In the genomic region with DNA sequence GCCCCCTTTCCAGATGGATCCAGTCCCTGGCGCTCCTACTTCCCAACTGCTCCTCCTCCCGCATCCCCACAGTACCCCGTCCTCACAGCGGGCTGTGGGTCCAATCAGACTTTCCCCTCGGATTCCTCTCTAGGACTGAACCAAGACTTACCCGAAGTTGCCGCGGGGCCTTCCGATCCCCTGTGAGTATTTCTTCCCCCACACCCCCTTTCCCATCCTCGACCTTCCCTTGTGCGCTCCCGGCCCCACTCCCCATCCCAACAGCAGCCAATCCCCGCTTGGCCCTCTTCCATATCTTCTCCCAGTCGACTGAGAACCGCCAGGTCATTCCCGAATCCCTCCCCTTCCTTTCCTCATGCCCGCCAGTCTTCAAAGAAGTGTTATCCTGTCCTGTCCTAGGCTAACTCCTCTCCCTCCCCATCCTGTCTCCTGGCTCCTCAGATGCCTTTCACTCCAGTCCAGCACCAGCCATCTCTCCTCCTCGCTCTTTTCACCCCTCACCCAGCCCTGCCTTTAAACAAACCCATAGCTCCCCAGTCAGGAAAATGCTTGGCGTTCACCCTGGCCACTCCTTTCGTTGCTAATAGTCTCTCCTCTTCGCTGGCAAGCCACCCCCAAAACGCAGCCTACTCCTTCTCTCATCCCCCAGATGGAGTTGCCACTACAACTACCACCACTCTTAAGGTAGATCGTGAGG, we compare ENCODE assay signal across 9 cellular contexts. TPM values are rescaled to one million over a fixed set of nuclear protein-coding genes. Genes with fewer than 3 reads are reported as not detected.
DNase-seq lines count a peak whose midpoint lies in the region; ATAC-seq, FAIRE-seq and TF ChIP-seq lines count a peak whose summit lies in the region.
"Had no signal": no experiment of that assay in that cellular context is flagged by ENCODE, and none has a peak within 500 bp of the region (broad histone marks: within the 10 kb centered on the region; RNA-seq: fewer than 3 reads in every experiment).

No MANE protein-coding gene starts in this region.

- peak overlapping the region; percentile 95 for H3K27ac Mint-ChIP-seq in activated T-cell treated with anti-CD3 and anti-CD28 coated beads, Interleukin-2, amount 50 U/mL, for 72 hours

- peaks cover 54% of the 10 kb centered on the region for H3K79me2 ChIP-seq in PC-9 (ENCODE audit: low read depth)

- CTCF ChIA-PET in PC-9 (lab: Charles Lee): interaction anchor here (0.7 kb wide), 1 partner anchor 717 kb away, joined by 3 read pairs; no protein-coding TSS in a partner anchor

- BruUV-seq in PC-9 (replicated peaks; lab: Mats Ljungman, UMichigan): no TSS peak

- H3K27me3 Mint-ChIP-seq in activated T-cell treated with anti-CD3 and anti-CD28 coated beads, Interleukin-2, amount 50 U/mL, for 72 hours (ENCODE audit: low read depth): no peaks in the 10 kb centered on the region

- FAIRE-seq in urothelium cell line (lab: Jason Lieb, UNC): no peak
- FAIRE-seq: islet of Langerhans had no signal

- ATAC-seq in activated T-cell treated with anti-CD3 and anti-CD28 coated beads, Interleukin-2, amount 50 U/mL, for 72 hours (replicated peaks in 1 of 2): no peak

- H3K36me3 ChIP-seq in PC-9 (ENCODE audit: low read depth): peaks cover 13% of the 10 kb centered on the region; the same call in 1 of the 2 replicates

- H3K4me1 ChIP-seq in PC-9 (replicated peaks; ENCODE audit: insufficient read depth): peaks cover 30% of the 10 kb centered on the region

- no peak for TF ChIP-seq CTCF in PC-9 (conservative IDR thresholded peaks at IDR 0.05)
- TF ChIP-seq CTCF in dorsolateral prefrontal cortex (IDR thresholded peaks at IDR 0.05 in 54 of 56, conservative IDR thresholded peaks at IDR 0.05 in 2 of 56; ENCODE audit: low read depth in 1 of 56, partially characterized antibody in 56 of 56): no peak

- DNase-seq in activated T-cell treated with anti-CD3 and anti-CD28 coated beads, Interleukin-2, amount 50 U/mL, for 72 hours: peak; percentile 11 to 12
- no peak for DNase-seq in activated T-cell treated with anti-CD3 and anti-CD28 coated beads, Interleukin-2, amount 50 U/mL, for 1 hour
- no peak for DNase-seq in PC-9
- peak in 1 of 10 donors; percentile 25 for DNase-seq in dorsolateral prefrontal cortex
- peak; percentile 19 for DNase-seq in medulla oblongata (ENCODE audit: extremely low spot score)
- DNase-seq in urothelium cell line (ENCODE audit: low spot score): peak; percentile 27
- no peak for DNase-seq in inferior parietal cortex (ENCODE audit: extremely low spot score)
- DNase-seq in hippocampal formation (lab: John Stamatoyannopoulos, UW): no peak

- POLR2A ChIA-PET in PC-9 (lab: Charles Lee; ENCODE audit: unreplicated experiment): interaction anchor here (0.6 kb wide), 3 partner anchors 28 to 1057 kb away, joined by 3 to 11 read pairs (median 3); no protein-coding TSS in a partner anchor

- H3K4me3 ChIP-seq in PC-9 (peak overlapping the region; percentile 65), dorsolateral prefrontal cortex (peak overlapping the region; percentile 63 to 98 (median 88))

- peaks cover 17% of the 10 kb centered on the region for H3F3A ChIP-seq in PC-9 (ENCODE audit: insufficient read depth, low read depth)

- H4K20me1 ChIP-seq in PC-9 (ENCODE audit: insufficient read depth): no peaks in the 10 kb centered on the region

- no peaks in the 10 kb centered on the region for H3K9me3 Mint-ChIP-seq in activated T-cell treated with anti-CD3 and anti-CD28 coated beads, Interleukin-2, amount 50 U/mL, for 72 hours

- peak overlapping the region; percentile 95 for H3K4me3 Mint-ChIP-seq in activated T-cell treated with anti-CD3 and anti-CD28 coated beads, Interleukin-2, amount 50 U/mL, for 72 hours

- H3K9me3 ChIP-seq in PC-9 (ENCODE audit: insufficient read depth, low read depth): no peaks in the 10 kb centered on the region

- H3K4me2 ChIP-seq in PC-9: peak overlapping the region; percentile 86

- H2AFZ ChIP-seq in PC-9: peak overlapping the region; percentile 84

- H3K36me3 Mint-ChIP-seq in activated T-cell treated with anti-CD3 and anti-CD28 coated beads, Interleukin-2, amount 50 U/mL, for 72 hours (ENCODE audit: insufficient read depth in 2 of 2): peaks cover 4% of the 10 kb centered on the region in 2 donors

- no peak overlapping the region for H3K27ac ChIP-seq in PC-9
- H3K27ac ChIP-seq in dorsolateral prefrontal cortex: peak overlapping the region in 53 of 59 donors; percentile 20 to 93 (median 80)

- no peaks in the 10 kb centered on the region for H3K27me3 ChIP-seq in PC-9 (ENCODE audit: insufficient read depth, low read depth)
- H3K27me3 ChIP-seq in dorsolateral prefrontal cortex: no peaks in the 10 kb centered on the region

- intact Hi-C loops in PC-9 (cut with micrococcal nuclease; ENCODE audit: unreplicated experiment) (loop anchor here (2.0 to 5.0 kb wide), 3 partner anchors 46 to 149 kb away; a partner anchor contains a TSS), dorsolateral prefrontal cortex (cut with DNase I) (loop anchor here in 1 of 2 donors (5.0 kb wide), 1 partner anchor 46 kb away; a partner anchor contains a TSS)

- no peaks in the 10 kb centered on the region for H3K9me2 ChIP-seq in PC-9 (ENCODE audit: insufficient read depth)

- peaks cover 46% of the 10 kb centered on the region for H3K4me1 Mint-ChIP-seq in activated T-cell treated with anti-CD3 and anti-CD28 coated beads, Interleukin-2, amount 50 U/mL, for 72 hours (ENCODE audit: low read depth)

RNA-seq across cellular contexts. Expression of a gene that starts 0.6 kb away (rescaled TPM):
- 10 to 100 TPM; 20.1 to 25.4 TPM for total RNA-seq in activated T-cell treated with anti-CD3 and anti-CD28 coated beads, Interleukin-2, amount 50 U/mL, for 72 hours
- 70.4 and 86.0 TPM in 2 replicates for total RNA-seq in PC-9 (2021)
- 10 to 100 TPM; 11.3 to 29.4 (median 16.7) TPM for total RNA-seq in dorsolateral prefrontal cortex

RNA-seq across cellular contexts. Expression of a gene that starts 0.9 kb away (rescaled TPM):
- 10 to 100 TPM; 44.9 to 54.4 TPM for total RNA-seq in activated T-cell treated with anti-CD3 and anti-CD28 coated beads, Interleukin-2, amount 50 U/mL, for 72 hours
- total RNA-seq in PC-9 (2021) (175 and 188 TPM in 2 replicates), dorsolateral prefrontal cortex (100 to 1,000 TPM in 36 of 120 experiments, 10 to 100 TPM in 84; 59.2 to 145 (median 94.1) TPM)

RNA-seq across cellular contexts. Expression of a gene that starts 45.5 kb away (rescaled TPM):
- 10 to 100 TPM; 17.6 to 24.4 TPM for total RNA-seq in activated T-cell treated with anti-CD3 and anti-CD28 coated beads, Interleukin-2, amount 50 U/mL, for 72 hours
- total RNA-seq in PC-9 (2021): 47.6 and 62.1 TPM in 2 replicates
- 10 to 100 TPM; 20.6 to 66.5 (median 44.9) TPM for total RNA-seq in dorsolateral prefrontal cortex

RNA-seq across cellular contexts. Expression of a gene that starts 45.9 kb away (rescaled TPM):
- total RNA-seq in activated T-cell treated with anti-CD3 and anti-CD28 coated beads, Interleukin-2, amount 50 U/mL, for 72 hours: 10 to 100 TPM; 29.4 to 35.8 TPM
- total RNA-seq in PC-9 (2021) (81.8 and 89.5 TPM in 2 replicates), dorsolateral prefrontal cortex (10 to 100 TPM; 28.0 to 67.5 (median 47.0) TPM)

Comparison
In these comparisons a context has a peak if more than half of its experiments do, and no peak if none do; other contexts are left out.
1. DNase-seq: peak in activated T-cell treated with anti-CD3 and anti-CD28 coated beads, Interleukin-2, amount 50 U/mL, for 72 hours (2 of 2), medulla oblongata (single experiment) and urothelium cell line (single experiment); none in activated T-cell treated with anti-CD3 and anti-CD28 coated beads, Interleukin-2, amount 50 U/mL, for 1 hour (single experiment), PC-9 (0 of 2), inferior parietal cortex (single experiment) and hippocampal formation (0 of 2).